Comparison of ENCODE assay signal across 18 cellular contexts in the genomic region with DNA sequence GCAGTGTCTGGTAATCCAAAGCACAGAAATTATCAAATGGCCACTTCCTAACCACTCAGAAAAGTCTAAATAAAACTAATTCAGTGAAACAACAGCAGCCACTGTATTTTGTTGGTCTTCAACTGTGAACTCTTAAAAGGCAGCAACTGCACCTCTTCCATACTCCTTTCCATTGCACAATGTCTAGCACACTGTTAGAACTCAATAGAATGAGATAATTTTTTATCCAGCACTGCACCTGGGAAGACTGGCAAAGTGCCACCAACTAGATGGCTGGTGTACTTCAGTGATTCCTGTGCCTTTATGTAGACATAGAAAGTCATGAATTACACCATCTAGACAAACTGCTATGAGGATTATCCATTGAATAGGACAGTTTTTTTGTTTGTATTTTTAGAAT. TPM values are rescaled to one million over a fixed set of nuclear protein-coding genes. Genes with fewer than 3 reads are reported as not detected.
"Had no signal": no experiment of that assay in that cellular context is flagged by ENCODE, and none has a peak within 500 bp of the region (broad histone marks: within the 10 kb centered on the region; RNA-seq: fewer than 3 reads in every experiment).

No MANE protein-coding gene starts in this region.

- ATAC-seq: esophagus mucosa, left cardiac atrium had no signal

- H3K4me1 Mint-ChIP-seq: immature natural killer cell had no signal

- H3K36me3 Mint-ChIP-seq: immature natural killer cell had no signal

- H3K4me3 Mint-ChIP-seq: immature natural killer cell; neural progenitor cell; stimulated activated naive CD8-positive, alpha-beta T cell treated with anti-CD3 and anti-CD28 coated beads, Interleukin-15, Interleukin-2, amounts not matched to agents 100 ng/mL and 50 ng/mL, for 24 hours had no signal

- H3K4me1 ChIP-seq: upper lobe of left lung had no signal

- H3K4me3 ChIP-seq: lung, neural progenitor cell, upper lobe of left lung had no signal

- H3K36me3 ChIP-seq: neural progenitor cell, upper lobe of left lung had no signal

- H3K27me3 ChIP-seq: neural progenitor cell, upper lobe of left lung had no signal

- H3K27ac ChIP-seq: neural progenitor cell, upper lobe of left lung had no signal

- H3K9me3 Mint-ChIP-seq: neural progenitor cell; stimulated activated naive CD8-positive, alpha-beta T cell treated with anti-CD3 and anti-CD28 coated beads, Interleukin-15, Interleukin-2, amounts not matched to agents 100 ng/mL and 50 ng/mL, for 24 hours had no signal

- H3K27ac Mint-ChIP-seq: immature natural killer cell; neural progenitor cell; stimulated activated naive CD8-positive, alpha-beta T cell treated with anti-CD3 and anti-CD28 coated beads, Interleukin-15, Interleukin-2, amounts not matched to agents 100 ng/mL and 50 ng/mL, for 24 hours had no signal

- H3K9me3 ChIP-seq: upper lobe of left lung had no signal

- DNase-seq: activated CD4-positive, alpha-beta T cell treated with anti-CD3 and anti-CD28 coated beads, Interleukin-2, amount 50 U/mL, for 48 hours; activated CD4-positive, CD25-positive, alpha-beta regulatory T cell treated with anti-CD3 and anti-CD28 coated beads, Interleukin-2, amount 50 U/mL, for 72 hours; activated gamma-delta T cell treated with Interleukin-2 at 50 U/mL for 16 hours; activated T-cell treated with anti-CD3 and anti-CD28 coated beads, Interleukin-2, amount 50 U/mL, for 48 hours; aorta; immature natural killer cell; left cardiac atrium; midbrain; retina; stimulated activated CD4-positive, alpha-beta T cell treated with anti-CD3 and anti-CD28 coated beads, Interleukin-15, amount 100 ng/mL, for 24 hours; stimulated activated CD4-positive, alpha-beta T cell treated with anti-CD3 and anti-CD28 coated beads, Interleukin-4, amount 100 ng/mL, for 24 hours; upper lobe of left lung had no signal

RNA-seq across cellular contexts. Expression of gene LGR5, which starts 26.2 kb away (rescaled TPM):
- total RNA-seq: bronchial epithelial cell, dermis microvascular lymphatic vessel endothelial cell, esophagus mucosa had no signal
- polyA plus RNA-seq: immature natural killer cell had no signal
